In genomic region chr2:25337891-25338290, GRCh38 we compare ENCODE assay signal across 16 cellular contexts. TPM values are rescaled to one million over a fixed set of nuclear protein-coding genes. Genes with fewer than 3 reads are reported as not detected.
DNase-seq lines count a peak whose midpoint lies in the region; ATAC-seq and TF ChIP-seq lines count a peak whose summit lies in the region.
"Had no signal": no experiment of that assay in that cellular context is flagged by ENCODE, and none has a peak within 500 bp of the region (broad histone marks: within the 10 kb centered on the region; RNA-seq: fewer than 3 reads in every experiment).

No MANE protein-coding gene starts in this region.

- H3K36me3 ChIP-seq in cardiac muscle cell (no peaks in the 10 kb centered on the region), heart left ventricle (peaks cover 0 to 5% (median 0%) of the 10 kb centered on the region in 9 donors), esophagus muscularis mucosa (no peaks in the 10 kb centered on the region), stomach smooth muscle (ENCODE audit: control insufficient read depth in 2 of 2, insufficient read depth in 2 of 2, low read length in 2 of 2) (peaks cover 0 to 2% of the 10 kb centered on the region in 2 donors), MM.1S (replicated peaks; ENCODE audit: insufficient read depth, low read length) (no peaks in the 10 kb centered on the region)

- no peak for DNase-seq in cardiac muscle cell (ENCODE audit: low read depth in 1 of 2, low spot score in 1 of 2)
- no peak for DNase-seq in heart left ventricle
- DNase-seq in activated T-helper 1 cell treated with anti-CD3 and anti-CD28 coated beads, Interleukin-12 subunit alpha, Interleukin-12 subunit beta, Interleukin-2, Interleukin-4 antibody, amounts not matched to agents 30 ng/mL and 10 ng/mL and 1 ng/mL, durations not matched to agents 14 hours and 24 hours and 36 hours (ENCODE audit: low spot score), result no peak
- no peak for DNase-seq in esophagus muscularis mucosa (ENCODE audit: extremely low spot score)
- DNase-seq in activated effector memory CD4-positive, alpha-beta T cell treated with Interleukin-2 at 50 U/mL for 16 hours, result no peak
- no peak for DNase-seq in MM.1S
- DNase-seq: activated B cell treated with CpG ODN at 0.5 μM for 24 hours; amniotic stem cell; cerebellar nuclear complex; NCI-H1694; NCI-H226; stimulated activated CD4-positive, alpha-beta T cell treated with anti-CD3 and anti-CD28 coated beads, Interleukin-4, amount 100 ng/mL, for 1 hour had no signal

- H4K20me1 ChIP-seq in MM.1S (ENCODE audit: insufficient read depth, low read length), result no peaks in the 10 kb centered on the region; the same call in 1 of the 2 replicates

- no peaks in the 10 kb centered on the region for H3K9me3 ChIP-seq in cardiac muscle cell (ENCODE audit: low read depth)
- no peaks in the 10 kb centered on the region for H3K9me3 ChIP-seq in heart left ventricle
- no peaks in the 10 kb centered on the region for H3K9me3 ChIP-seq in esophagus muscularis mucosa
- H3K9me3 ChIP-seq in stomach smooth muscle (ENCODE audit: control insufficient read depth in 2 of 2, low read length in 2 of 2), result no peaks in the 10 kb centered on the region
- no peaks in the 10 kb centered on the region for H3K9me3 ChIP-seq in MM.1S (replicated peaks; ENCODE audit: insufficient read depth, low read length)

- peak overlapping the region; percentile 52 for H3K4me3 Mint-ChIP-seq in activated T-helper 1 cell treated with anti-CD3 and anti-CD28 coated beads, Interleukin-12 subunit alpha, Interleukin-12 subunit beta, Interleukin-2, Interleukin-4 antibody, amounts not matched to agents 30 ng/mL and 10 ng/mL and 1 ng/mL, durations not matched to agents 14 hours and 24 hours and 36 hours
- H3K4me3 Mint-ChIP-seq: memory B cell had no signal

- H3F3A ChIP-seq in MM.1S (ENCODE audit: insufficient read depth, low read length), result no peaks in the 10 kb centered on the region

- H3K4me1 ChIP-seq in cardiac muscle cell (ENCODE audit: low read depth), result peaks cover 15% of the 10 kb centered on the region
- peaks cover 3 to 79% (median 58%) of the 10 kb centered on the region in 12 donors for H3K4me1 ChIP-seq in heart left ventricle
- H3K4me1 ChIP-seq in esophagus muscularis mucosa, result peaks cover 62 to 81% (median 79%) of the 10 kb centered on the region in 4 donors
- peaks cover 57% of the 10 kb centered on the region for H3K4me1 ChIP-seq in stomach smooth muscle (ENCODE audit: control insufficient read depth, insufficient read depth, low read length)
- H3K4me1 ChIP-seq in MM.1S (ENCODE audit: low read length), result peaks cover 3% of the 10 kb centered on the region; the same call in 1 of the 2 replicates

- no peaks in the 10 kb centered on the region for H3K27me3 Mint-ChIP-seq in activated T-helper 1 cell treated with anti-CD3 and anti-CD28 coated beads, Interleukin-12 subunit alpha, Interleukin-12 subunit beta, Interleukin-2, Interleukin-4 antibody, amounts not matched to agents 30 ng/mL and 10 ng/mL and 1 ng/mL, durations not matched to agents 14 hours and 24 hours and 36 hours (ENCODE audit: insufficient read depth)
- H3K27me3 Mint-ChIP-seq: activated B cell treated with CpG ODN at 0.5 μM for 24 hours, memory B cell had no signal

- intact Hi-C loops in heart left ventricle (cut with DNase I) (loop anchor here in 5 of 10 donors (2.0 to 5.0 kb wide), 3 partner anchors 46 to 61 kb away; no protein-coding TSS in a partner anchor), esophagus muscularis mucosa (cut with DNase I) (no loop called here)
- intact Hi-C loops in activated T-helper 1 cell treated with anti-CD3 and anti-CD28 coated beads, Interleukin-12 subunit alpha, Interleukin-12 subunit beta, Interleukin-2, Interleukin-4 antibody, amounts not matched to agents 30 ng/mL and 10 ng/mL and 1 ng/mL, durations not matched to agents 14 hours and 24 hours and 36 hours (cut with micrococcal nuclease), result no loop called here

- H3K4me1 Mint-ChIP-seq in activated T-helper 1 cell treated with anti-CD3 and anti-CD28 coated beads, Interleukin-12 subunit alpha, Interleukin-12 subunit beta, Interleukin-2, Interleukin-4 antibody, amounts not matched to agents 30 ng/mL and 10 ng/mL and 1 ng/mL, durations not matched to agents 14 hours and 24 hours and 36 hours (ENCODE audit: low read depth), result peaks cover 54% of the 10 kb centered on the region

- no peaks in the 10 kb centered on the region for H3K9me2 ChIP-seq in MM.1S (replicated peaks; ENCODE audit: insufficient read depth, low read length)

- H3K4me3 ChIP-seq in cardiac muscle cell (no peak overlapping the region), heart left ventricle (no peak overlapping the region), esophagus muscularis mucosa (no peak overlapping the region), stomach smooth muscle (ENCODE audit: low read length in 2 of 2) (no peak overlapping the region), MM.1S (ENCODE audit: low read length) (no peak overlapping the region)
- H3K4me3 ChIP-seq: hepatocyte had no signal

- H3K9me3 Mint-ChIP-seq in activated T-helper 1 cell treated with anti-CD3 and anti-CD28 coated beads, Interleukin-12 subunit alpha, Interleukin-12 subunit beta, Interleukin-2, Interleukin-4 antibody, amounts not matched to agents 30 ng/mL and 10 ng/mL and 1 ng/mL, durations not matched to agents 14 hours and 24 hours and 36 hours, result no peaks in the 10 kb centered on the region
- H3K9me3 Mint-ChIP-seq: activated B cell treated with CpG ODN at 0.5 μM for 24 hours, memory B cell had no signal

- no peak for ATAC-seq in heart left ventricle
- ATAC-seq in GM18867 (IDR thresholded peaks at IDR 0.05; ENCODE audit: unreplicated experiment), result no peak

- no peak overlapping the region for H3K4me2 ChIP-seq in MM.1S (ENCODE audit: low read depth, low read length)

- H3K27ac ChIP-seq in cardiac muscle cell (peak overlapping the region; percentile 19), heart left ventricle (peak overlapping the region in 1 of 12 donors; percentile 86), esophagus muscularis mucosa (replicated peaks in 1 of 4) (peak overlapping the region; percentile 86 to 90 (median 88)), stomach smooth muscle (ENCODE audit: low read length) (peak overlapping the region; percentile 69), MM.1S (ENCODE audit: low read length) (no peak overlapping the region)
- H3K27ac ChIP-seq: hepatocyte had no signal

- TF ChIP-seq POLR2A in heart left ventricle (IDR thresholded peaks at IDR 0.05) (no peak), esophagus muscularis mucosa (IDR thresholded peaks at IDR 0.05; ENCODE audit: low read depth) (no peak)

- H3K36me3 Mint-ChIP-seq in activated T-helper 1 cell treated with anti-CD3 and anti-CD28 coated beads, Interleukin-12 subunit alpha, Interleukin-12 subunit beta, Interleukin-2, Interleukin-4 antibody, amounts not matched to agents 30 ng/mL and 10 ng/mL and 1 ng/mL, durations not matched to agents 14 hours and 24 hours and 36 hours (ENCODE audit: low read depth), result peaks cover 16% of the 10 kb centered on the region
- H3K36me3 Mint-ChIP-seq: memory B cell had no signal

- H3K9ac ChIP-seq in stomach smooth muscle (ENCODE audit: low read length in 2 of 2) (no peak overlapping the region), MM.1S (ENCODE audit: low read length) (no peak overlapping the region)

- no peak overlapping the region for H3K27ac Mint-ChIP-seq in activated T-helper 1 cell treated with anti-CD3 and anti-CD28 coated beads, Interleukin-12 subunit alpha, Interleukin-12 subunit beta, Interleukin-2, Interleukin-4 antibody, amounts not matched to agents 30 ng/mL and 10 ng/mL and 1 ng/mL, durations not matched to agents 14 hours and 24 hours and 36 hours
- H3K27ac Mint-ChIP-seq: activated B cell treated with CpG ODN at 0.5 μM for 24 hours, memory B cell had no signal

- 67 to 79% (median 70%) methylated on average over 7 of the region's 7 CpGs for WGBS in heart left ventricle, 4 donors
- 82% methylated on average over 7 of the region's 7 CpGs for WGBS in esophagus muscularis mucosa

- H3K79me2 ChIP-seq in MM.1S (ENCODE audit: low read length), result peaks cover 3% of the 10 kb centered on the region

- H3K27me3 ChIP-seq in cardiac muscle cell (no peaks in the 10 kb centered on the region), heart left ventricle (no peaks in the 10 kb centered on the region), esophagus muscularis mucosa (no peaks in the 10 kb centered on the region), stomach smooth muscle (ENCODE audit: control insufficient read depth in 1 of 2, insufficient read depth in 2 of 2, low read length in 2 of 2) (no peaks in the 10 kb centered on the region), MM.1S (replicated peaks; ENCODE audit: insufficient read depth, low read length) (no peaks in the 10 kb centered on the region)
- H3K27me3 ChIP-seq: hepatocyte had no signal

- TF ChIP-seq EP300 in esophagus muscularis mucosa (IDR thresholded peaks at IDR 0.05), result no peak

- H2AFZ ChIP-seq in MM.1S (ENCODE audit: low read length), result no peak overlapping the region
- H2AFZ ChIP-seq: hepatocyte had no signal

- TF ChIP-seq CTCF in cardiac muscle cell (IDR thresholded peaks at IDR 0.05; ENCODE audit: low read depth, low read length), result no peak
- no peak for TF ChIP-seq CTCF in heart left ventricle (IDR thresholded peaks at IDR 0.05)
- TF ChIP-seq CTCF in esophagus muscularis mucosa (IDR thresholded peaks at IDR 0.05), result no peak
- no peak for TF ChIP-seq CTCF in MM.1S (IDR thresholded peaks at IDR 0.05; ENCODE audit: low read length)

RNA-seq across cellular contexts. Expression of gene DNMT3A, which starts 3.8 kb away (rescaled TPM):
- total RNA-seq in cardiac muscle cell (90.6 and 116 TPM in 2 replicates), heart left ventricle (10 to 100 TPM in 8 of 9 donors, 1 to 10 TPM in 1; 3.5 to 26.0 (median 18.6) TPM), esophagus muscularis mucosa (10 to 100 TPM; 11.3 to 29.5 (median 16.9) TPM)
- polyA plus RNA-seq in cardiac muscle cell (52.9 and 65.4 TPM in 2 replicates), heart left ventricle (1 to 10 TPM; 9.1 to 9.2 TPM)
- 101 and 105 TPM in 2 replicates for total RNA-seq in activated T-helper 1 cell treated with anti-CD3 and anti-CD28 coated beads, Interleukin-12 subunit alpha, Interleukin-12 subunit beta, Interleukin-2, Interleukin-4 antibody, amounts not matched to agents 30 ng/mL and 10 ng/mL and 1 ng/mL, durations not matched to agents 14 hours and 24 hours and 36 hours
